Comparison of ENCODE assay signal across 8 cellular contexts in genomic region chr1:221708076-221708571, GRCh38. TPM values are rescaled to one million over a fixed set of nuclear protein-coding genes. Genes with fewer than 3 reads are reported as not detected.
A peak's percentile ranks its signal among the peaks of the same experiment; 100 is the strongest.
DNase-seq lines count a peak whose midpoint lies in the region; ATAC-seq and TF ChIP-seq lines count a peak whose summit lies in the region.

No MANE protein-coding gene starts in this region.

- H3K27ac Mint-ChIP-seq in activated T-helper 2 cell treated with anti-CD3 and anti-CD28 coated beads, Interferon-gamma antibody, Interleukin-2, Interleukin-4, amounts not matched to agents 10 μg/mL and 5 μg/mL and 100 μg/mL, durations not matched to agents 14 hours and 24 hours and 36 hours = peak overlapping the region; percentile 98

- H3K36me3 ChIP-seq in lung (ENCODE audit: control insufficient read depth in 2 of 2, insufficient read depth in 2 of 2, low read length in 2 of 2) (peaks cover 7 to 10% of the 10 kb centered on the region in 2 donors), transverse colon (no peaks in the 10 kb centered on the region)

- peaks cover 2 to 5% of the 10 kb centered on the region in 2 donors for H3K4me1 ChIP-seq in lung (ENCODE audit: control insufficient read depth in 2 of 2, insufficient read depth in 2 of 2, low read length in 2 of 2)
- H3K4me1 ChIP-seq in transverse colon = peaks cover 8 to 75% (median 33%) of the 10 kb centered on the region in 4 donors

- intact Hi-C loops in activated T-helper 2 cell treated with anti-CD3 and anti-CD28 coated beads, Interferon-gamma antibody, Interleukin-2, Interleukin-4, amounts not matched to agents 10 μg/mL and 5 μg/mL and 100 μg/mL, durations not matched to agents 14 hours and 24 hours and 36 hours (cut with micrococcal nuclease) = loop anchor here (1.0 kb wide), 8 partner anchors 17 to 268 kb away; partner anchors contain the start of gene DUSP10
- intact Hi-C loops in transverse colon (cut with DNase I; ENCODE audit: low total_unique reads) = no loop called here

- DNase-seq in NCI-H2171 treated with DMSO at 0.1 percent for 48 hours (lab: John Stamatoyannopoulos, UW) (peak; percentile 31), NCI-H2171 (lab: John Stamatoyannopoulos, UW) (no peak), H4 (ENCODE audit: low spot score) (peak; percentile 32), NAMALWA (ENCODE audit: low spot score) (peak; percentile 77), lung (ENCODE audit: low spot score) (no peak), transverse colon (no peak), AG08395 (ENCODE audit: low spot score) (no peak)
- DNase-seq in activated T-helper 2 cell treated with anti-CD3 and anti-CD28 coated beads, Interferon-gamma antibody, Interleukin-2, Interleukin-4, amounts not matched to agents 10 μg/mL and 5 μg/mL and 100 μg/mL, durations not matched to agents 14 hours and 24 hours and 36 hours (ENCODE audit: low spot score) = peak; percentile 62

- H3K27me3 Mint-ChIP-seq in activated T-helper 2 cell treated with anti-CD3 and anti-CD28 coated beads, Interferon-gamma antibody, Interleukin-2, Interleukin-4, amounts not matched to agents 10 μg/mL and 5 μg/mL and 100 μg/mL, durations not matched to agents 14 hours and 24 hours and 36 hours (ENCODE audit: low read depth) = no peaks in the 10 kb centered on the region

- no peak overlapping the region for H3K27ac ChIP-seq in lung (ENCODE audit: low read depth in 1 of 2, low read length in 1 of 2)
- H3K27ac ChIP-seq in transverse colon = peak overlapping the region; percentile 71 to 79 (median 74)

- in situ Hi-C loops in transverse colon (cut with MboI; ENCODE audit: low pct_ligation_motif_present in 1 of 4, low pct_unique_long_range_greater_than_20kb in 1 of 4, low sequenced_read_pairs in 3 of 4) = no loop called here

- H3K9me3 ChIP-seq in lung (ENCODE audit: control insufficient read depth in 2 of 2, insufficient read depth in 1 of 2, low read length in 1 of 2) (no peaks in the 10 kb centered on the region), transverse colon (no peaks in the 10 kb centered on the region)

- peaks cover 62% of the 10 kb centered on the region for H3K4me1 Mint-ChIP-seq in activated T-helper 2 cell treated with anti-CD3 and anti-CD28 coated beads, Interferon-gamma antibody, Interleukin-2, Interleukin-4, amounts not matched to agents 10 μg/mL and 5 μg/mL and 100 μg/mL, durations not matched to agents 14 hours and 24 hours and 36 hours (ENCODE audit: low read depth)

- no peak for TF ChIP-seq EP300 in transverse colon (IDR thresholded peaks at IDR 0.05; ENCODE audit: low read depth)

- peak; percentile 65 for ATAC-seq in lung (ENCODE audit: insufficient read depth, low FRiP score)

- no peaks in the 10 kb centered on the region for H3K27me3 ChIP-seq in lung (ENCODE audit: control insufficient read depth, insufficient read depth)
- H3K27me3 ChIP-seq in transverse colon = no peaks in the 10 kb centered on the region

- no peak for TF ChIP-seq CTCF in lung (IDR thresholded peaks at IDR 0.05; ENCODE audit: control extremely low read depth, extremely low read depth)
- TF ChIP-seq CTCF in transverse colon (IDR thresholded peaks at IDR 0.05) = no peak

- H3K4me3 ChIP-seq in lung (no peak overlapping the region), transverse colon (no peak overlapping the region)

- 25 to 58% methylated on average over 5 of the region's 5 CpGs for whole genome bisulfite sequencing in lung, 2 donors
- WGBS in transverse colon (ENCODE audit: low coverage in 1 of 2), 2 donors = 0 to 55% methylated on average over 1 to 5 of the region's 5 CpGs

- no peak for TF ChIP-seq POLR2A in transverse colon (IDR thresholded peaks at IDR 0.05)

- peak overlapping the region; percentile 54 for H3K4me3 Mint-ChIP-seq in activated T-helper 2 cell treated with anti-CD3 and anti-CD28 coated beads, Interferon-gamma antibody, Interleukin-2, Interleukin-4, amounts not matched to agents 10 μg/mL and 5 μg/mL and 100 μg/mL, durations not matched to agents 14 hours and 24 hours and 36 hours (ENCODE audit: low read depth)

- no peaks in the 10 kb centered on the region for H3K9me3 Mint-ChIP-seq in activated T-helper 2 cell treated with anti-CD3 and anti-CD28 coated beads, Interferon-gamma antibody, Interleukin-2, Interleukin-4, amounts not matched to agents 10 μg/mL and 5 μg/mL and 100 μg/mL, durations not matched to agents 14 hours and 24 hours and 36 hours

- H3K36me3 Mint-ChIP-seq in activated T-helper 2 cell treated with anti-CD3 and anti-CD28 coated beads, Interferon-gamma antibody, Interleukin-2, Interleukin-4, amounts not matched to agents 10 μg/mL and 5 μg/mL and 100 μg/mL, durations not matched to agents 14 hours and 24 hours and 36 hours (ENCODE audit: low read depth) = peaks cover 63% of the 10 kb centered on the region

RNA-seq across cellular contexts. Expression of gene DUSP10, which starts 33.8 kb away (rescaled TPM):
- 17.1 and 19.6 TPM in 2 replicates for total RNA-seq in H4 (2014; rRNA removed; shearing (Covaris generic))
- total RNA-seq in activated T-helper 2 cell treated with anti-CD3 and anti-CD28 coated beads, Interferon-gamma antibody, Interleukin-2, Interleukin-4, amounts not matched to agents 10 μg/mL and 5 μg/mL and 100 μg/mL, durations not matched to agents 14 hours and 24 hours and 36 hours = 21.0 and 21.7 TPM in 2 replicates
- total RNA-seq in lung (10 to 100 TPM; 12.0 to 17.2 TPM), transverse colon (1 to 10 TPM; 1.6 to 7.2 (median 4.9) TPM)
- 10 to 100 TPM in 1 of 2 donors, 1 to 10 TPM in 1; 5.3 to 11.0 TPM for polyA plus RNA-seq in lung

Comparison
In these comparisons a context has a peak if more than half of its experiments do, and no peak if none do; other contexts are left out.
1. DNase-seq: peak in NCI-H2171 treated with DMSO at 0.1 percent for 48 hours (single experiment), H4 (single experiment), NAMALWA (single experiment) and activated T-helper 2 cell treated with anti-CD3 and anti-CD28 coated beads, Interferon-gamma antibody, Interleukin-2, Interleukin-4, amounts not matched to agents 10 μg/mL and 5 μg/mL and 100 μg/mL, durations not matched to agents 14 hours and 24 hours and 36 hours (single experiment); none in NCI-H2171 (single experiment), lung (single experiment), transverse colon (single experiment) and AG08395 (single experiment).
2. H3K27ac ChIP-seq: peak in transverse colon (4 of 4); none in lung (0 of 2).